In the genomic region with DNA sequence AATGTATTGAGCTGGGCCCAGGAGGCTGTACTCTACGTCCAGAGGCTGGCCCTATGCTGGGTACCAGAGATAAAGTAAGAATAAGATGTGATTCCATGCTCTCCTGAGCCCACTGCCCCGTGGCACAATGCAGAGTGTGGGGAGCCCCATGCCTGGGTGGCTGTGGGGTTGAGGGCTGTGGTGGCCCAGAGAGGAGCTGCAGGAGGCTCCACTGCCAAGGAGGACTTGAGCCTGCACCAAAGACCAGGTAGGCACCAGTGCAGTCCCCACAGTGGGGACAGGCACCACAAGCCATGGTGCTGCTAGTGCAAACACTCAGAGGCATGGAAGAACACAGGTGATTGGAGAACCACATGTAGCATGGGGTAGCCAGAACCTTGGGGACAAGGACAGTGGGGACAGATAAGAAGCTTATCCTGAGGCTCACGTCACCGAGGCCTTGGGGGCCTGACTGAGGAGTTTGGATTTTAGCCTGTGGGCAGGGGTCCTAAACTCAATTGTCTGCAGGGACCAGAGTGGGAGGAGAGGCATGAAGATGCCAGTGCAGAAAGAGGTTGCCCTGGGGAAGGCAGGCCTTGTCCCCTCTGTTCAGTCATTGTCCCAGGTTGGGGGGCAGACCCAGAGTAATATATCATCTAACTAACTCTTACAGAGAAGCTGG, we compare ENCODE assay signal across 29 cellular contexts. TPM values are rescaled to one million over a fixed set of nuclear protein-coding genes. Genes with fewer than 3 reads are reported as not detected.
A peak's percentile ranks its signal among the peaks of the same experiment; 100 is the strongest.
DNase-seq lines count a peak whose midpoint lies in the region; ATAC-seq and TF ChIP-seq lines count a peak whose summit lies in the region.
"Had no signal": no experiment of that assay in that cellular context is flagged by ENCODE, and none has a peak within 500 bp of the region (broad histone marks: within the 10 kb centered on the region; RNA-seq: fewer than 3 reads in every experiment).

No MANE protein-coding gene starts in this region.

- H3K4me3 Mint-ChIP-seq in stimulated activated memory B cell treated with anti-CD40 and anti-IgM and Interleukin-4, amounts not matched to agents 10 μg/mL and 1 μg/mL and 100 μg/mL, for 72 hours, result no peak overlapping the region
- H3K4me3 Mint-ChIP-seq: activated naive CD4-positive, alpha-beta T cell treated with anti-CD3 and anti-CD28 coated beads, Interleukin-2, amount 50 U/mL, for 24 hours; dendritic cell treated with granulocyte-macrophage colony-stimulating factor and Interleukin-4, amounts not matched to agents 40 ng/mL and 50 ng/mL, for 4 days; mesothelial cell of epicardium; naive thymus-derived CD8-positive, alpha-beta T cell had no signal

- H3K27ac Mint-ChIP-seq in stimulated activated memory B cell treated with anti-CD40 and anti-IgM and Interleukin-4, amounts not matched to agents 10 μg/mL and 1 μg/mL and 100 μg/mL, for 72 hours, result peak overlapping the region; percentile 3
- H3K27ac Mint-ChIP-seq: dendritic cell treated with granulocyte-macrophage colony-stimulating factor and Interleukin-4, amounts not matched to agents 40 ng/mL and 50 ng/mL, for 4 days had no signal

- CTCF ChIA-PET in Panc1 (lab: Charles Lee), result no interaction called here

- POLR2A ChIA-PET in Panc1 (lab: Charles Lee), result no interaction called here

- H3K36me3 ChIP-seq in H7 (replicated peaks; ENCODE audit: control insufficient read depth, insufficient read depth, low read length), result no peaks in the 10 kb centered on the region
- H3K36me3 ChIP-seq in Panc1 (ENCODE audit: control insufficient read depth, insufficient read depth, low read length), result no peaks in the 10 kb centered on the region
- H3K36me3 ChIP-seq: esophagus muscularis mucosa, heart right ventricle, uterus had no signal

- ATAC-seq in Panc1 (no peak), left colon (no peak), GM19328 (IDR thresholded peaks at IDR 0.05; ENCODE audit: unreplicated experiment) (no peak)
- ATAC-seq in stimulated activated memory B cell treated with anti-CD40 and anti-IgM and Interleukin-4, amounts not matched to agents 10 μg/mL and 1 μg/mL and 100 μg/mL, for 72 hours, result no peak
- ATAC-seq: naive thymus-derived CD8-positive, alpha-beta T cell had no signal

- no peak for TF ChIP-seq CTCF in Panc1 (IDR thresholded peaks at IDR 0.05)

- H3K9me3 Mint-ChIP-seq in stimulated activated memory B cell treated with anti-CD40 and anti-IgM and Interleukin-4, amounts not matched to agents 10 μg/mL and 1 μg/mL and 100 μg/mL, for 72 hours, result peaks cover 4% of the 10 kb centered on the region
- H3K9me3 Mint-ChIP-seq: activated naive CD4-positive, alpha-beta T cell treated with anti-CD3 and anti-CD28 coated beads, Interleukin-2, amount 50 U/mL, for 24 hours had no signal

- no peaks in the 10 kb centered on the region; the same call in 1 of the 2 replicates for H3K27me3 ChIP-seq in H7 (ENCODE audit: control insufficient read depth, insufficient read depth, low read length)
- H3K27me3 ChIP-seq in Panc1 (ENCODE audit: control insufficient read depth, insufficient read depth, low read length), result no peaks in the 10 kb centered on the region
- H3K27me3 ChIP-seq: esophagus muscularis mucosa, heart right ventricle, uterus had no signal

- no peaks in the 10 kb centered on the region for H3K27me3 Mint-ChIP-seq in stimulated activated memory B cell treated with anti-CD40 and anti-IgM and Interleukin-4, amounts not matched to agents 10 μg/mL and 1 μg/mL and 100 μg/mL, for 72 hours
- H3K27me3 Mint-ChIP-seq: activated naive CD4-positive, alpha-beta T cell treated with anti-CD3 and anti-CD28 coated beads, Interleukin-2, amount 50 U/mL, for 24 hours; CD4-positive, CD25-positive, alpha-beta regulatory T cell; naive thymus-derived CD8-positive, alpha-beta T cell had no signal

- H3K36me3 Mint-ChIP-seq in stimulated activated memory B cell treated with anti-CD40 and anti-IgM and Interleukin-4, amounts not matched to agents 10 μg/mL and 1 μg/mL and 100 μg/mL, for 72 hours, result peaks cover 5% of the 10 kb centered on the region
- H3K36me3 Mint-ChIP-seq: activated naive CD4-positive, alpha-beta T cell treated with anti-CD3 and anti-CD28 coated beads, Interleukin-2, amount 50 U/mL, for 24 hours; CD4-positive, CD25-positive, alpha-beta regulatory T cell; mesothelial cell of epicardium had no signal

- H3K4me1 ChIP-seq in Panc1 (ENCODE audit: control insufficient read depth, insufficient read depth, low read length), result peaks cover 79% of the 10 kb centered on the region
- H3K4me1 ChIP-seq: uterus had no signal

- H3K9me3 ChIP-seq in Panc1 (ENCODE audit: control insufficient read depth, insufficient read depth, low read depth, low read length), result no peaks in the 10 kb centered on the region
- H3K9me3 ChIP-seq: uterus had no signal

- DNase-seq in H7 (peak; percentile 12), Panc1 (ENCODE audit: low read depth, low spot score) (no peak), left colon (peak; percentile 6 to 23), kidney tubule cell (ENCODE audit: low spot score) (no peak), RPMI8226 (no peak)
- DNase-seq: activated CD4-positive, alpha-beta T cell treated with anti-CD3 and anti-CD28 coated beads, Interleukin-2, amount 50 U/mL, for 1 hour; CD4-positive, CD25-positive, alpha-beta regulatory T cell; DND-41; foreskin melanocyte; Karpas-422; naive thymus-derived CD8-positive, alpha-beta T cell; NCI-H1436 treated with DMSO at 0.1 percent for 48 hours; NCI-H510A; OCI-M1; SIG-M5; stimulated activated CD4-positive, alpha-beta T cell treated with anti-CD3 and anti-CD28 coated beads, Interleukin-2, amount 100 ng/mL, for 48 hours; T-helper 9 cell had no signal

- H3K4me3 ChIP-seq in H7 (ENCODE audit: insufficient read depth, low read depth, low read length) (no peak overlapping the region), Panc1 (ENCODE audit: low read depth in 2 of 2, low read length in 2 of 2) (no peak overlapping the region)
- H3K4me3 ChIP-seq: esophagus muscularis mucosa, heart right ventricle, uterus had no signal

- H3K4me1 Mint-ChIP-seq in stimulated activated memory B cell treated with anti-CD40 and anti-IgM and Interleukin-4, amounts not matched to agents 10 μg/mL and 1 μg/mL and 100 μg/mL, for 72 hours, result peaks cover 9% of the 10 kb centered on the region

- BruUV-seq in Panc1 (replicated peaks; lab: Mats Ljungman, UMichigan), result no TSS peak

- peak overlapping the region; percentile 93 for H3K27ac ChIP-seq in Panc1 (ENCODE audit: low read length)
- H3K27ac ChIP-seq: esophagus muscularis mucosa, heart right ventricle, uterus, VCaP had no signal

- intact Hi-C loops in Panc1 (cut with micrococcal nuclease; ENCODE audit: unreplicated experiment), result no loop called here
- intact Hi-C loops in left colon (cut with DNase I, micrococcal nuclease), result no loop called here

- in situ Hi-C loops in Panc1 (cut with HindIII; ENCODE audit: low pct_unique_long_range_greater_than_20kb, low sequenced_read_pairs), result no loop called here

RNA-seq across cellular contexts. Expression of gene EPS8L3, which starts 21.9 kb away (rescaled TPM):
- not detected in 2 replicates for total RNA-seq in H7 (2014; rRNA removed; shearing (Covaris generic))
- total RNA-seq in Panc1 (2021; ENCODE audit: unreplicated experiment) (not detected), left colon (100 to 1,000 TPM; 327 to 349 TPM)
- polyA plus RNA-seq in Panc1 (2012; ENCODE audit: insufficient read length), result not detected
- total RNA-seq: aorta; CD4-positive, CD25-positive, alpha-beta regulatory T cell; naive thymus-derived CD8-positive, alpha-beta T cell; omental fat pad; renal cortical epithelial cell had no signal
- polyA plus RNA-seq: CD4-positive, CD25-positive, alpha-beta regulatory T cell; heart right ventricle; naive thymus-derived CD8-positive, alpha-beta T cell had no signal

RNA-seq across cellular contexts. Expression of gene GSTM3, which starts 44.7 kb away (rescaled TPM):
- 24.7 and 27.3 TPM in 2 replicates for total RNA-seq in H7 (2014; rRNA removed; shearing (Covaris generic))
- 93.1 TPM for total RNA-seq in Panc1 (2021; ENCODE audit: unreplicated experiment)
- polyA plus RNA-seq in Panc1 (2012; ENCODE audit: insufficient read length), result 78.4 TPM
- 1 to 10 TPM; 4.1 to 8.7 TPM for total RNA-seq in left colon

Comparison
In these comparisons a context has a peak if more than half of its experiments do, and no peak if none do; other contexts are left out.
1. DNase-seq: peak in H7 (single experiment) and left colon (2 of 2); none in Panc1 (single experiment), kidney tubule cell (single experiment) and RPMI8226 (single experiment).
2. RNA of gene EPS8L3, which starts 21.9 kb away (total RNA-seq): 327 to 349 TPM in left colon; not detected in Panc1 (single experiment) and not detected in H7; every median in the first group is over 100 times any median in the second.